13 cellular contexts compared by ENCODE assay signal in genomic region chr4:52864816-52865215, GRCh38. TPM values are rescaled to one million over a fixed set of nuclear protein-coding genes. Genes with fewer than 3 reads are reported as not detected.
DNase-seq lines count a peak whose midpoint lies in the region; TF ChIP-seq lines count a peak whose summit lies in the region.
"Had no signal": no experiment of that assay in that cellular context is flagged by ENCODE, and none has a peak within 500 bp of the region (broad histone marks: within the 10 kb centered on the region; RNA-seq: fewer than 3 reads in every experiment).

No MANE protein-coding gene starts in this region.

- no peak overlapping the region for H3K56ac ChIP-seq in mesendoderm (ENCODE audit: low read length)

- no peak overlapping the region for H2BK120ac ChIP-seq in mesendoderm (ENCODE audit: low read depth, low read length)

- peaks cover 29% of the 10 kb centered on the region for H3K79me2 ChIP-seq in mesendoderm (ENCODE audit: control insufficient read depth, insufficient read depth, low read length)

- H3K79me1 ChIP-seq in mesendoderm (ENCODE audit: low read length): peaks cover 15% of the 10 kb centered on the region

- no peak overlapping the region for H2AK5ac ChIP-seq in mesendoderm (ENCODE audit: low read length)

- H3K18ac ChIP-seq in mesendoderm (ENCODE audit: low read length): no peak overlapping the region

- no peak overlapping the region for H3K4ac ChIP-seq in mesendoderm (ENCODE audit: low read depth, low read length)

- H3K4me1 ChIP-seq in mesendoderm (ENCODE audit: control insufficient read depth, low read depth, low read length): peaks cover 7% of the 10 kb centered on the region

- no peak overlapping the region for H4K8ac ChIP-seq in mesendoderm (ENCODE audit: low read depth, low read length)

- in situ Hi-C loops in astrocyte of the spinal cord (cut with HindIII; ENCODE audit: low sequenced_read_pairs): no loop called here

- no peak overlapping the region for H3K27ac ChIP-seq in mesendoderm (ENCODE audit: low read depth, low read length)
- H3K27ac ChIP-seq: SJCRH30 had no signal

- no CpG with 5 or more reads among the region's 4 CpGs for WGBS in mesendoderm (ENCODE audit: extremely low coverage, insufficient coverage, low lambda C conversion rate)

- no peak overlapping the region for H3K23ac ChIP-seq in mesendoderm (ENCODE audit: low read length)

- no peak overlapping the region for H4K5ac ChIP-seq in mesendoderm (ENCODE audit: low read length)

- no peaks in the 10 kb centered on the region for H3K27me3 ChIP-seq in mesendoderm (ENCODE audit: insufficient read depth, low read length, poor library complexity)
- H3K27me3 ChIP-seq: SJCRH30 had no signal

- H2BK5ac ChIP-seq in mesendoderm (ENCODE audit: low read length): no peak overlapping the region

- peaks cover 11% of the 10 kb centered on the region for H3K36me3 ChIP-seq in mesendoderm (ENCODE audit: control insufficient read depth, insufficient read depth, low read length)

- H3K4me3 ChIP-seq in astrocyte of the spinal cord (ENCODE audit: low read depth, low read length): no peak overlapping the region
- no peak overlapping the region for H3K4me3 ChIP-seq in mesendoderm (ENCODE audit: low read length)
- H3K4me3 ChIP-seq: SJCRH30 had no signal

- peak overlapping the region; percentile 13 for H3K9ac ChIP-seq in mesendoderm (ENCODE audit: low read length)

- no peak overlapping the region for H2BK15ac ChIP-seq in mesendoderm (replicated peaks; ENCODE audit: low read depth)

- no peak for TF ChIP-seq CTCF in astrocyte of the spinal cord (IDR thresholded peaks at IDR 0.05; ENCODE audit: low read depth, low read length)

- H3K4me2 ChIP-seq in mesendoderm (ENCODE audit: low read length): no peak overlapping the region

- DNase-seq in DMS153 (lab: John Stamatoyannopoulos, UW): peak; percentile 91
- peak; percentile 62 for DNase-seq in NCI-H2081 treated with DMSO at 0.1 percent for 48 hours (lab: John Stamatoyannopoulos, UW)
- DNase-seq in astrocyte of the spinal cord (ENCODE audit: low read depth, low spot score): peak; percentile 71
- no peak for DNase-seq in mesendoderm
- no peak for DNase-seq in NAMALWA (ENCODE audit: low spot score)
- DNase-seq in HPDE6-E6E7 (ENCODE audit: extremely low spot score): no peak
- no peak for DNase-seq in stimulated activated CD4-positive, alpha-beta T cell treated with anti-CD3 and anti-CD28 coated beads, Interleukin-15, amount 100 ng/mL, for 24 hours
- DNase-seq in stimulated activated CD4-positive, alpha-beta T cell treated with anti-CD3 and anti-CD28 coated beads, Interleukin-12 subunit alpha, Interleukin-12 subunit beta, amount 100 ng/mL, for 4 hours: no peak
- DNase-seq: activated gamma-delta T cell; CD4-positive, CD25-positive, alpha-beta regulatory T cell; naive thymus-derived CD4-positive, alpha-beta T cell; SJCRH30; stimulated activated naive B cell treated with anti-CD40 and anti-IgM and Interleukin-4, amounts not matched to agents 10 μg/mL and 1 μg/mL and 100 μg/mL, for 72 hours had no signal

RNA-seq across cellular contexts. Expression of gene RASL11B, which starts 2.7 kb away (rescaled TPM):
- polyA plus RNA-seq in mesendoderm (2013, experiment 1 of 2): 35.4 TPM
- polyA plus RNA-seq in mesendoderm (2013, experiment 2 of 2): 35.7 TPM

Comparison
In these comparisons a context has a peak if more than half of its experiments do, and no peak if none do; other contexts are left out.
1. DNase-seq: peak in DMS153 (single experiment), NCI-H2081 treated with DMSO at 0.1 percent for 48 hours (single experiment) and astrocyte of the spinal cord (single experiment); none in mesendoderm (single experiment), NAMALWA (single experiment), HPDE6-E6E7 (single experiment), stimulated activated CD4-positive, alpha-beta T cell treated with anti-CD3 and anti-CD28 coated beads, Interleukin-15, amount 100 ng/mL, for 24 hours (single experiment) and stimulated activated CD4-positive, alpha-beta T cell treated with anti-CD3 and anti-CD28 coated beads, Interleukin-12 subunit alpha, Interleukin-12 subunit beta, amount 100 ng/mL, for 4 hours (single experiment).